Comparison of ENCODE assay signal across 2 cellular contexts in the genomic region with DNA sequence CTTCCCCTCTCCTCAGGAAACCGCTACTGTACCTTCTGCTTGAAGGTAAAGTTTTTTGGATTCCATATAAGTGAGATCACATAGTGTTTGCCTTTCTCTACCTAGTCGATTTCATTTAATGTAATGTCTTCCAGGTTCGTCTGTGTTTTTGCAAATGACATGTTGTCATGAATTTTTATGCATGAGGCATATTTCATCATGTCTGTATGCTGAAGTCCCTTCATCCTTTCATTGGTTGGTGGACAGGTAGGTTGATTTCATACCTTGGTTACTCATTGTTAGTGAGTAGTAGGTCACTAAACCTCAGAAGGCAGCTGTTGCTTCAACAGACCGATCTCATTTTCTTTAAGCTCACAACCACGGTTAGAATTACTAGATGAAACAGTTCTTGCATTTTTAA.
TF ChIP-seq lines count a peak whose summit lies in the region.

No MANE protein-coding gene starts in this region.

TF ChIP-seq in K562, 482 proteins besides CTCF, POLR2A, EP300 and RAD21 (continues in another document):
- TF ChIP-seq CEBPZ (IDR thresholded peaks at IDR 0.05; ENCODE audit: borderline replicate concordance, low read depth, low read length) (no peak), CUX1 (CRISPR knock-in tag; IDR thresholded peaks at IDR 0.05) (no peak), TEAD2 (tag; IDR thresholded peaks at IDR 0.05) (0 out of 2 replicates have a peak, but pooled peaks have one; percentile 13), HNRNPK (IDR thresholded peaks at IDR 0.05; ENCODE audit: low read depth, low read length, poor library complexity, severe bottlenecking) (peak; percentile 3), ZNF778 (CRISPR knock-in tag; IDR thresholded peaks at IDR 0.05) (no peak), LCOR (CRISPR knock-in tag; IDR thresholded peaks at IDR 0.05) (no peak)
- TF ChIP-seq, protein P1, sequence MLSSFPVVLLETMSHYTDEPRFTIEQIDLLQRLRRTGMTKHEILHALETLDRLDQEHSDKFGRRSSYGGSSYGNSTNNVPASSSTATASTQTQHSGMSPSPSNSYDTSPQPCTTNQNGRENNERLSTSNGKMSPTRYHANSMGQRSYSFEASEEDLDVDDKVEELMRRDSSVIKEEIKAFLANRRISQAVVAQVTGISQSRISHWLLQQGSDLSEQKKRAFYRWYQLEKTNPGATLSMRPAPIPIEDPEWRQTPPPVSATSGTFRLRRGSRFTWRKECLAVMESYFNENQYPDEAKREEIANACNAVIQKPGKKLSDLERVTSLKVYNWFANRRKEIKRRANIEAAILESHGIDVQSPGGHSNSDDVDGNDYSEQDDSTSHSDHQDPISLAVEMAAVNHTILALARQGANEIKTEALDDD (IDR thresholded peaks at IDR 0.05) = 0 out of 2 replicates have a peak, but pooled peaks have one; percentile 50
- TF ChIP-seq, protein P2, sequence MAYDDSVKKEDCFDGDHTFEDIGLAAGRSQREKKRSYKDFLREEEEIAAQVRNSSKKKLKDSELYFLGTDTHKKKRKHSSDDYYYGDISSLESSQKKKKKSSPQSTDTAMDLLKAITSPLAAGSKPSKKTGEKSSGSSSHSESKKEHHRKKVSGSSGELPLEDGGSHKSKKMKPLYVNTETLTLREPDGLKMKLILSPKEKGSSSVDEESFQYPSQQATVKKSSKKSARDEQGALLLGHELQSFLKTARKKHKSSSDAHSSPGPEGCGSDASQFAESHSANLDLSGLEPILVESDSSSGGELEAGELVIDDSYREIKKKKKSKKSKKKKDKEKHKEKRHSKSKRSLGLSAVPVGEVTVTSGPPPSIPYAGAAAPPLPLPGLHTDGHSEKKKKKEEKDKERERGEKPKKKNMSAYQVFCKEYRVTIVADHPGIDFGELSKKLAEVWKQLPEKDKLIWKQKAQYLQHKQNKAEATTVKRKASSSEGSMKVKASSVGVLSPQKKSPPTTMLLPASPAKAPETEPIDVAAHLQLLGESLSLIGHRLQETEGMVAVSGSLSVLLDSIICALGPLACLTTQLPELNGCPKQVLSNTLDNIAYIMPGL (CRISPR knock-in tag; IDR thresholded peaks at IDR 0.05) = 0 out of 2 replicates have a peak, but pooled peaks have one; percentile 29
- TF ChIP-seq, protein P3, sequence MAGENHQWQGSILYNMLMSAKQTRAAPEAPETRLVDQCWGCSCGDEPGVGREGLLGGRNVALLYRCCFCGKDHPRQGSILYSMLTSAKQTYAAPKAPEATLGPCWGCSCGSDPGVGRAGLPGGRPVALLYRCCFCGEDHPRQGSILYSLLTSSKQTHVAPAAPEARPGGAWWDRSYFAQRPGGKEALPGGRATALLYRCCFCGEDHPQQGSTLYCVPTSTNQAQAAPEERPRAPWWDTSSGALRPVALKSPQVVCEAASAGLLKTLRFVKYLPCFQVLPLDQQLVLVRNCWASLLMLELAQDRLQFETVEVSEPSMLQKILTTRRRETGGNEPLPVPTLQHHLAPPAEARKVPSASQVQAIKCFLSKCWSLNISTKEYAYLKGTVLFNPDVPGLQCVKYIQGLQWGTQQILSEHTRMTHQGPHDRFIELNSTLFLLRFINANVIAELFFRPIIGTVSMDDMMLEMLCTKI (IDR thresholded peaks at IDR 0.05; ENCODE audit: partially characterized antibody) = no peak

TF ChIP-seq in HepG2, 621 proteins besides CTCF, POLR2A, EP300 and RAD21 (continued from another document):
- TF ChIP-seq AKNA (CRISPR knock-in tag; IDR thresholded peaks at IDR 0.05; ENCODE audit: borderline replicate concordance) (no peak), ZNF839 (CRISPR knock-in tag; IDR thresholded peaks at IDR 0.05; ENCODE audit: borderline replicate concordance) (no peak)
